In genomic region chr18:58013241-58014211, GRCh38 we compare ENCODE assay signal across 12 cellular contexts. TPM values are rescaled to one million over a fixed set of nuclear protein-coding genes. Genes with fewer than 3 reads are reported as not detected.
DNase-seq lines count a peak whose midpoint lies in the region; ATAC-seq and TF ChIP-seq lines count a peak whose summit lies in the region.
"Had no signal": no experiment of that assay in that cellular context is flagged by ENCODE, and none has a peak within 500 bp of the region (broad histone marks: within the 10 kb centered on the region; RNA-seq: fewer than 3 reads in every experiment).

No MANE protein-coding gene starts in this region.

- H3K27me3 Mint-ChIP-seq in progenitor cell of endocrine pancreas, result no peaks in the 10 kb centered on the region

- peaks cover 16% of the 10 kb centered on the region for H3K9me3 Mint-ChIP-seq in progenitor cell of endocrine pancreas (ENCODE audit: low read depth)

- ATAC-seq in GM18861 (IDR thresholded peaks at IDR 0.05; ENCODE audit: unreplicated experiment) (peak; percentile 60), left ventricle myocardium superior (no peak), GM21737 (IDR thresholded peaks at IDR 0.05; ENCODE audit: unreplicated experiment) (no peak)

- H3K36me3 Mint-ChIP-seq in progenitor cell of endocrine pancreas (ENCODE audit: insufficient read depth), result peaks cover 15% of the 10 kb centered on the region

- DNase-seq in NCI-H226, result peak; percentile 14
- no peak for DNase-seq in epithelial cell of prostate (ENCODE audit: low read depth, low spot score)
- DNase-seq in progenitor cell of endocrine pancreas (ENCODE audit: low spot score, unreplicated experiment), result no peak
- DNase-seq in NCI-H2029 (lab: John Stamatoyannopoulos, UW), result no peak
- DNase-seq in left ventricle myocardium superior, result no peak
- DNase-seq in ureter (ENCODE audit: low spot score), result no peak
- DNase-seq: adrenal gland; effector CD8-positive, alpha-beta T cell; naive B cell; stimulated activated CD4-positive, alpha-beta T cell treated with anti-CD3 and anti-CD28 coated beads, Interleukin-12 subunit alpha, Interleukin-12 subunit beta, amount 100 ng/mL, for 4 hours had no signal

- TF ChIP-seq CTCF in progenitor cell of endocrine pancreas (IDR thresholded peaks at IDR 0.05; ENCODE audit: unreplicated experiment), result no peak

- H3K4me1 Mint-ChIP-seq in progenitor cell of endocrine pancreas (ENCODE audit: low read depth), result peaks cover 41% of the 10 kb centered on the region

- intact Hi-C loops in left ventricle myocardium superior (cut with micrococcal nuclease), result no loop called here

- H3K4me3 Mint-ChIP-seq in progenitor cell of endocrine pancreas (ENCODE audit: low read depth), result no peak overlapping the region

- H3K27ac ChIP-seq in epithelial cell of prostate, result peak overlapping the region; percentile 79
- H3K27ac ChIP-seq: adrenal gland had no signal

- H3K27ac Mint-ChIP-seq in progenitor cell of endocrine pancreas, result peak overlapping the region; percentile 94

RNA-seq across cellular contexts. Expression of gene NEDD4L, which starts 30.5 kb away (rescaled TPM):
- 152 and 162 TPM in 2 replicates for total RNA-seq in progenitor cell of endocrine pancreas
- total RNA-seq in left ventricle myocardium superior, result 67.4 TPM
- 299 TPM for total RNA-seq in ureter
